ENCODE assay signal across 8 cellular contexts in genomic region chr13:32530841-32531253, GRCh38. TPM values are rescaled to one million over a fixed set of nuclear protein-coding genes. Genes with fewer than 3 reads are reported as not detected.
DNase-seq lines count a peak whose midpoint lies in the region; ATAC-seq and TF ChIP-seq lines count a peak whose summit lies in the region.

No MANE protein-coding gene starts in this region.

- H3K9ac ChIP-seq in OCI-LY1 (ENCODE audit: low read length), result no peak overlapping the region

- H2AFZ ChIP-seq in OCI-LY1 (ENCODE audit: low read length), result no peak overlapping the region

- WGBS in esophagus muscularis mucosa, result 42% methylated on average over 2 of the region's 2 CpGs

- peak; percentile 80 for ATAC-seq in GM21723 (IDR thresholded peaks at IDR 0.05; ENCODE audit: unreplicated experiment)

- intact Hi-C loops in esophagus muscularis mucosa (cut with DNase I), result no loop called here

- H3K79me2 ChIP-seq in OCI-LY1 (ENCODE audit: insufficient read depth, low read length), result peaks cover 52% of the 10 kb centered on the region

- H3K9me3 ChIP-seq in OCI-LY1 (ENCODE audit: low read length) (no peaks in the 10 kb centered on the region), esophagus muscularis mucosa (no peaks in the 10 kb centered on the region)

- TF ChIP-seq POLR2A in esophagus muscularis mucosa (IDR thresholded peaks at IDR 0.05; ENCODE audit: low read depth), result no peak

- H3K27me3 ChIP-seq in GM06990 (replicated peaks; ENCODE audit: control insufficient read depth, insufficient read depth, low read length) (no peaks in the 10 kb centered on the region), OCI-LY1 (ENCODE audit: insufficient read depth, low read length) (no peaks in the 10 kb centered on the region), esophagus muscularis mucosa (no peaks in the 10 kb centered on the region)

- H3K4me1 ChIP-seq in OCI-LY1 (ENCODE audit: insufficient read depth, low read length, severe bottlenecking) (peaks cover 29% of the 10 kb centered on the region), esophagus muscularis mucosa (peaks cover 75 to 92% (median 87%) of the 10 kb centered on the region in 4 donors)

- no peaks in the 10 kb centered on the region for H4K20me1 ChIP-seq in OCI-LY1 (ENCODE audit: insufficient read depth, low read length)

- H3K27ac ChIP-seq in OCI-LY1 (ENCODE audit: low read depth, low read length, poor library complexity, severe bottlenecking), result no peak overlapping the region
- peak overlapping the region; percentile 27 to 65 (median 54) for H3K27ac ChIP-seq in esophagus muscularis mucosa (replicated peaks in 1 of 4)

- H3K4me3 ChIP-seq in GM06990 (replicated peaks; ENCODE audit: low read depth, low read length), result peak overlapping the region; percentile 42
- no peak overlapping the region for H3K4me3 ChIP-seq in OCI-LY1 (ENCODE audit: low read depth, low read length, poor library complexity, severe bottlenecking)
- peak overlapping the region in 2 of 4 donors; percentile 13 to 28 for H3K4me3 ChIP-seq in esophagus muscularis mucosa

- no peaks in the 10 kb centered on the region for H3F3A ChIP-seq in OCI-LY1 (ENCODE audit: insufficient read depth, low read length)

- H3K36me3 ChIP-seq in GM06990 (ENCODE audit: control insufficient read depth, insufficient read depth, low read length), result no peaks in the 10 kb centered on the region; the same call in 1 of the 2 replicates
- H3K36me3 ChIP-seq in OCI-LY1 (ENCODE audit: insufficient read depth, low read length), result peaks cover 62% of the 10 kb centered on the region
- H3K36me3 ChIP-seq in esophagus muscularis mucosa, result peaks cover 0 to 5% (median 3%) of the 10 kb centered on the region in 4 donors

- TF ChIP-seq CTCF in GM06990 (IDR thresholded peaks at IDR 0.05; ENCODE audit: insufficient read depth, low read length, poor library complexity, severe bottlenecking) (no peak), OCI-LY1 (IDR thresholded peaks at IDR 0.05; ENCODE audit: low read length) (no peak), esophagus muscularis mucosa (IDR thresholded peaks at IDR 0.05) (no peak)

- peak overlapping the region; percentile 23; the same call in 1 of the 2 replicates for H3K4me2 ChIP-seq in OCI-LY1 (ENCODE audit: low read length)

- H3K9me2 ChIP-seq in OCI-LY1 (ENCODE audit: low read depth, low read length), result no peaks in the 10 kb centered on the region

- DNase-seq in GM06990 (ENCODE audit: extremely low read depth, insufficient read length), result peak; percentile 31
- DNase-seq in esophagus muscularis mucosa (ENCODE audit: extremely low spot score), result no peak
- peak; percentile 67 for DNase-seq in pons (ENCODE audit: low spot score)
- DNase-seq in NOMO-1 treated with dmso at 0.1 percent for 144 hours (lab: John Stamatoyannopoulos, UW; ENCODE audit: unreplicated experiment), result no peak
- no peak for DNase-seq in NCI-H1105 treated with DMSO at 0.1 percent for 48 hours (lab: John Stamatoyannopoulos, UW)
- DNase-seq in Kasumi-1 (lab: John Stamatoyannopoulos, UW), result no peak

- TF ChIP-seq EP300 in esophagus muscularis mucosa (IDR thresholded peaks at IDR 0.05), result no peak

RNA-seq across cellular contexts. Expression of gene N4BP2L2, which starts 7.7 kb away (rescaled TPM):
- total RNA-seq in esophagus muscularis mucosa, result 100 to 1,000 TPM in 3 of 4 donors, 10 to 100 TPM in 1; 81.2 to 198 (median 106) TPM

RNA-seq across cellular contexts. Expression of gene PDS5B, which starts 55.4 kb away (rescaled TPM):
- total RNA-seq in esophagus muscularis mucosa, result 10 to 100 TPM; 33.1 to 58.6 (median 42.4) TPM

Comparison
In these comparisons a context has a peak if more than half of its experiments do, and no peak if none do; other contexts are left out.
1. DNase-seq: peak in GM06990 (single experiment) and pons (single experiment); none in esophagus muscularis mucosa (single experiment), NOMO-1 treated with dmso at 0.1 percent for 144 hours (single experiment), NCI-H1105 treated with DMSO at 0.1 percent for 48 hours (single experiment) and Kasumi-1 (0 of 2).